1 cellular context compared by ENCODE assay signal in the genomic region with DNA sequence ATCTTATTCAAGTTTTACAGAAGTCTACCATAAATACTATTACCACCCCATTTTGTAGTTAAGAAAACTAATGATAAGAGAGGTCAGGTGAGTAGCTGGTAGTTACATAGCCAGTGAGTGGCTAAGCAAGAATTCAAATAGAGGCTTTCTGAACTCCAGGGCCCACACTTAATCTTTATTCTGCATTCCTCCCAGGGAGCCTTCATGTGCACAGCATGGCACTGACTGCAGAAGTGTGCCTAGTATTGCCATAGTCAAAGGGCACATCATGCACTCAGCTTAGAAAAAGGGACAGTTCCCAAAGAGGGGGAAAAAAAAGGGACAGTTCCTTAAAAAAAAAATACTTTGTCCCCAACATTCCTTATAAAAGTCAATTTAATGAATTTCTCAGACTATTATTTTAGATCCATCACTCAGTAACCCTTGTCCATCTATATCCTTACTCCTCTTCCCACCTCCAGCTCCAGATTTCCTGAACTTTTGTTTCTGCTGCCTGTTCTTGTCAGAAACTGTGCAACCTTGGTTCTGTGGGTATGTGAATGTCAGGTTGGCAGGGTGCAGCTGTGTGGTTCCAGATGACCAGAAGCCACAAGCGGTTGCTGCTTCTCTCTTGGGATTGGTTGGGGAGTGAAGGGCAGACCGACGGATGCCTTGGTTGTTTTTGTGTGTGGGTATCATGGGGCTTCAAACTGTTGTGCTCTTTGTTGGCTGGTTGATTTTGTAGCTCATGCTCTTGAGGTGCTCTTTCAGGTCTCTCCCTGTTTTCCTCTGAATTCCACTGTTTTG.
TF ChIP-seq lines count a peak whose summit lies in the region.

No MANE protein-coding gene starts in this region.

TF ChIP-seq in GM23338, 12 proteins besides CTCF, POLR2A, EP300 and RAD21 (continued from another document):
- TF ChIP-seq ZNF462 (CRISPR knock-in tag; IDR thresholded peaks at IDR 0.05), result no peak
- no peak for TF ChIP-seq POLR2AphosphoS5 (IDR thresholded peaks at IDR 0.05; ENCODE audit: low read depth)
- no peak for TF ChIP-seq STAT1 (IDR thresholded peaks at IDR 0.05; ENCODE audit: unreplicated experiment)
- TF ChIP-seq ZNF331 (CRISPR knock-in tag; IDR thresholded peaks at IDR 0.05; ENCODE audit: low read depth), result no peak
- no peak for TF ChIP-seq REST (IDR thresholded peaks at IDR 0.05; ENCODE audit: unreplicated experiment)
- no peak for TF ChIP-seq EZH2 (IDR thresholded peaks at IDR 0.05; ENCODE audit: low read depth, unreplicated experiment)
- TF ChIP-seq JUNB (IDR thresholded peaks at IDR 0.05; ENCODE audit: unreplicated experiment), result no peak
- no peak for TF ChIP-seq ZNF114 (CRISPR knock-in tag; IDR thresholded peaks at IDR 0.05)
- no peak for TF ChIP-seq EZH2phosphoT487 (IDR thresholded peaks at IDR 0.05; ENCODE audit: unreplicated experiment)
- TF ChIP-seq, protein P1, sequence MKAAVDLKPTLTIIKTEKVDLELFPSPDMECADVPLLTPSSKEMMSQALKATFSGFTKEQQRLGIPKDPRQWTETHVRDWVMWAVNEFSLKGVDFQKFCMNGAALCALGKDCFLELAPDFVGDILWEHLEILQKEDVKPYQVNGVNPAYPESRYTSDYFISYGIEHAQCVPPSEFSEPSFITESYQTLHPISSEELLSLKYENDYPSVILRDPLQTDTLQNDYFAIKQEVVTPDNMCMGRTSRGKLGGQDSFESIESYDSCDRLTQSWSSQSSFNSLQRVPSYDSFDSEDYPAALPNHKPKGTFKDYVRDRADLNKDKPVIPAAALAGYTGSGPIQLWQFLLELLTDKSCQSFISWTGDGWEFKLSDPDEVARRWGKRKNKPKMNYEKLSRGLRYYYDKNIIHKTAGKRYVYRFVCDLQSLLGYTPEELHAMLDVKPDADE (IDR thresholded peaks at IDR 0.05), result no peak
